ENCODE assay signal across 17 cellular contexts in the genomic region with DNA sequence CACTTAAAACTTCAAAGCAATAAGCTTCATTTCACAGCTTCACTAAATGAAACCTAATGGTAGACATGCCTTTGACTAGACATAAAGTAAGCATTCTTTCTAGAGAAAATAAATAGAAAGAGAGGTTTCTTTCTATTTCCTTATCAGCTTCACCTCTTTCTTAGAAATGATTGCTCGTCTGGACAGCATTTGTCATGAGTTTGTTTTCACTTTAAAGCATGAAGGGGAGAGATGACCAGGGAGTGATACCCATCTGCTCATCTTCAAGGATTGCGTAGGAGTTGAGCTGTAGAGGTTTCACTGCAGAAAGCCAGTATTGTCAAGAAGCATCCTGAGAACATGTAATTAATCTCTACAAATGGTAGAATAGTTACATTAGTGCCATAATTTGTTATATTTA.
DNase-seq lines count a peak whose midpoint lies in the region; ATAC-seq, FAIRE-seq and TF ChIP-seq lines count a peak whose summit lies in the region.
"Had no signal": no experiment of that assay in that cellular context is flagged by ENCODE, and none has a peak within 500 bp of the region (broad histone marks: within the 10 kb centered on the region; RNA-seq: fewer than 3 reads in every experiment).

No MANE protein-coding gene starts in this region.

- no peak overlapping the region for H2AK5ac ChIP-seq in IMR-90 (ENCODE audit: low read depth, low read length)

- H3K79me2 ChIP-seq in astrocyte (ENCODE audit: insufficient read depth, low read length) = peaks cover 58% of the 10 kb centered on the region

- ATAC-seq in IMR-90 (ENCODE audit: low read depth) (peak; percentile 33), SK-N-SH treated with all-trans-retinoic acid at 6 μM for 48 hours (no peak), HG02763 (IDR thresholded peaks at IDR 0.05; ENCODE audit: unreplicated experiment) (no peak)
- ATAC-seq: A549, GM12878 had no signal

- dilution Hi-C loops in IMR-90 (cut with HindIII; ENCODE audit: low sequenced_read_pairs, unreplicated experiment) = no loop called here

- H3K9me3 ChIP-seq in IMR-90 (ENCODE audit: control insufficient read depth, insufficient read depth, low read length) = no peaks in the 10 kb centered on the region
- no peaks in the 10 kb centered on the region for H3K9me3 ChIP-seq in astrocyte (ENCODE audit: insufficient read depth, low read depth, low read length)
- no peaks in the 10 kb centered on the region for H3K9me3 ChIP-seq in sigmoid colon
- H3K9me3 ChIP-seq: A549 had no signal

- peaks cover 62% of the 10 kb centered on the region for H3K4me1 Mint-ChIP-seq in astrocyte (ENCODE audit: low read depth, unreplicated experiment)

- TF ChIP-seq RAD21 in IMR-90 (IDR thresholded peaks at IDR 0.05; ENCODE audit: low read length) = no peak

- H3K27me3 Mint-ChIP-seq in astrocyte (ENCODE audit: low read depth, unreplicated experiment) = no peaks in the 10 kb centered on the region

- H3K9ac ChIP-seq in IMR-90 (ENCODE audit: low read depth, low read length) (no peak overlapping the region), astrocyte (ENCODE audit: low read length) (no peak overlapping the region)
- H3K9ac ChIP-seq: BLaER1 treated with 17β-estradiol and CSF1 and Interleukin-3, amounts not matched to agents 10 nM and 100 nM had no signal

- POLR2A ChIA-PET in IMR-90 (lab: Charles Lee; ENCODE audit: unreplicated experiment) = no interaction called here

- no peak overlapping the region for H3K18ac ChIP-seq in IMR-90 (ENCODE audit: low read depth, low read length)

- no peaks in the 10 kb centered on the region for H3K9me3 Mint-ChIP-seq in astrocyte (ENCODE audit: unreplicated experiment)
- H3K9me3 Mint-ChIP-seq: H9 had no signal

- BruUV-seq in IMR-90 (replicated peaks; lab: Mats Ljungman, UMichigan) = no TSS peak

- H4K8ac ChIP-seq in IMR-90 (ENCODE audit: low read depth in 2 of 2, low read length in 2 of 2) = no peak overlapping the region; a peak in 1 of 4 replicates

- TF ChIP-seq EP300 in sigmoid colon (IDR thresholded peaks at IDR 0.05) = no peak

- WGBS in IMR-90 (ENCODE audit: extremely low coverage in 2 of 2, insufficient read length in 1 of 2), 2 experiments = no CpG with 5 or more reads among the region's 2 CpGs
- WGBS in sigmoid colon, 2 donors = 81% methylated on average over 2 of the region's 2 CpGs

- no peak for TF ChIP-seq POLR2A in IMR-90 (IDR thresholded peaks at IDR 0.05; ENCODE audit: low read depth, low read length)
- no peak for TF ChIP-seq POLR2A in sigmoid colon (IDR thresholded peaks at IDR 0.05)

- DNase-seq in IMR-90 = peak; percentile 62
- no peak for DNase-seq in astrocyte (ENCODE audit: low read depth)
- peak; percentile 1 for DNase-seq in islet precursor cell
- no peak for DNase-seq in sigmoid colon
- no peak for DNase-seq in superior temporal gyrus (ENCODE audit: extremely low spot score)
- no peak for DNase-seq in activated CD4-positive, alpha-beta T cell treated with anti-CD3 and anti-CD28 coated beads, Interleukin-2, amount 50 U/mL, for 48 hours
- DNase-seq: GDM1; H9; NCI-H1417; NCI-H1930; NCI-H526 treated with DMSO at 0.1 percent for 48 hours; NK-92 treated with Interleukin-12 subunit alpha and Interleukin-12 subunit beta, amount 100 ng/mL, for 24 hours had no signal

- H2BK5ac ChIP-seq in IMR-90 (ENCODE audit: low read depth, low read length, poor library complexity, severe bottlenecking) = peak overlapping the region; percentile 81

- H4K5ac ChIP-seq in IMR-90 (ENCODE audit: low read depth, low read length) = no peak overlapping the region

- no peak overlapping the region for H4K91ac ChIP-seq in IMR-90 (ENCODE audit: insufficient read depth, low read depth, low read length)

- H3K36me3 Mint-ChIP-seq in astrocyte (ENCODE audit: low read depth, unreplicated experiment) = peaks cover 22% of the 10 kb centered on the region

- intact Hi-C loops in IMR-90 (cut with micrococcal nuclease) = no loop called here
- intact Hi-C loops in sigmoid colon (cut with DNase I) = no loop called here

- CTCF ChIA-PET in IMR-90 (lab: Yijun Ruan, JAX) = interaction anchor here (0.7 to 1.3 kb wide), 3 partner anchors 8 to 121 kb away, joined by 3 read pairs; no protein-coding TSS in a partner anchor

- no peak overlapping the region for H3K14ac ChIP-seq in IMR-90 (replicated peaks; ENCODE audit: low read depth, low read length)

- no peak overlapping the region for H3K4me3 Mint-ChIP-seq in astrocyte (ENCODE audit: unreplicated experiment)
- H3K4me3 Mint-ChIP-seq: H9 had no signal

- peaks cover 20% of the 10 kb centered on the region for H3K9me1 ChIP-seq in IMR-90 (ENCODE audit: insufficient read depth, low read length)

- TF ChIP-seq CTCF in IMR-90 (conservative IDR thresholded peaks at IDR 0.05; ENCODE audit: low read depth, low read length) (no peak), astrocyte (IDR thresholded peaks at IDR 0.05; ENCODE audit: insufficient read depth, low read depth, low read length) (no peak), sigmoid colon (IDR thresholded peaks at IDR 0.05) (no peak)

- no peak overlapping the region for H3K27ac ChIP-seq in IMR-90 (ENCODE audit: insufficient read depth, low read length)
- H3K27ac ChIP-seq in astrocyte (ENCODE audit: low read depth, low read length) = peak overlapping the region; percentile 2
- H3K27ac ChIP-seq in sigmoid colon = peak overlapping the region; percentile 85 to 100 (median 90)
- H3K27ac ChIP-seq: BLaER1 treated with 17β-estradiol and CSF1 and Interleukin-3, amounts not matched to agents 10 nM and 100 nM had no signal

- H2BK15ac ChIP-seq in IMR-90 (ENCODE audit: low read depth, low read length) = no peak overlapping the region

- H3K27me3 ChIP-seq in IMR-90 (ENCODE audit: control insufficient read depth, insufficient read depth, low read length) (no peaks in the 10 kb centered on the region), astrocyte (ENCODE audit: insufficient read depth, low read length) (no peaks in the 10 kb centered on the region), sigmoid colon (no peaks in the 10 kb centered on the region)
- H3K27me3 ChIP-seq: BLaER1 treated with 17β-estradiol and CSF1 and Interleukin-3, amounts not matched to agents 10 nM and 100 nM had no signal

- no peak overlapping the region for H2BK120ac ChIP-seq in IMR-90 (ENCODE audit: low read depth, low read length)

- in situ Hi-C loops in IMR-90 (cut with MboI; ENCODE audit: low sequenced_read_pairs) = no loop called here

- H3K79me1 ChIP-seq in IMR-90 (ENCODE audit: low read depth in 1 of 2, low read length in 2 of 2) = peaks cover 37 to 78% of the 10 kb centered on the region in 2 experiments

- H4K20me1 ChIP-seq in IMR-90 (ENCODE audit: insufficient read depth, low read length) (peaks cover 9% of the 10 kb centered on the region; the same call in 1 of the 2 replicates), astrocyte (ENCODE audit: insufficient read depth, low read length) (no peaks in the 10 kb centered on the region)
- H4K20me1 ChIP-seq: BLaER1 treated with 17β-estradiol and CSF1 and Interleukin-3, amounts not matched to agents 10 nM and 100 nM had no signal

- no peak overlapping the region for H3K23ac ChIP-seq in IMR-90 (ENCODE audit: low read depth, low read length)

- no peak overlapping the region for H3K56ac ChIP-seq in IMR-90 (ENCODE audit: extremely low read depth, insufficient read depth, low read length)

- peaks cover 14% of the 10 kb centered on the region for H3K4me1 ChIP-seq in IMR-90 (ENCODE audit: control insufficient read depth, insufficient read depth, low read length)
- peaks cover 29% of the 10 kb centered on the region for H3K4me1 ChIP-seq in astrocyte (ENCODE audit: insufficient read depth, low read length)
- H3K4me1 ChIP-seq in sigmoid colon = peaks cover 0 to 69% (median 62%) of the 10 kb centered on the region in 4 donors

- no peak overlapping the region for H3K4me2 ChIP-seq in IMR-90 (ENCODE audit: low read depth, low read length)
- no peak overlapping the region for H3K4me2 ChIP-seq in astrocyte (ENCODE audit: low read length)
- H3K4me2 ChIP-seq: A549 had no signal

- H2AK9ac ChIP-seq in IMR-90 (replicated peaks; ENCODE audit: low read depth, low read length, poor library complexity) = no peak overlapping the region

- H2BK20ac ChIP-seq in IMR-90 (ENCODE audit: low read depth, low read length) = no peak overlapping the region

- H3K4me3 ChIP-seq in IMR-90 (ENCODE audit: insufficient read depth, low read depth, low read length) (no peak overlapping the region), astrocyte (ENCODE audit: insufficient read depth, low read depth, low read length) (no peak overlapping the region), sigmoid colon (no peak overlapping the region)
- H3K4me3 ChIP-seq: A549; BLaER1 treated with 17β-estradiol and CSF1 and Interleukin-3, amounts not matched to agents 10 nM and 100 nM; GM12878 had no signal

- H3K36me3 ChIP-seq in IMR-90 (ENCODE audit: control insufficient read depth, insufficient read depth, low read length) (peaks cover 9% of the 10 kb centered on the region), astrocyte (ENCODE audit: insufficient read depth, low read length) (peaks cover 20% of the 10 kb centered on the region), sigmoid colon (peaks cover 0 to 6% (median 0%) of the 10 kb centered on the region in 4 donors)
- H3K36me3 ChIP-seq: BLaER1 treated with 17β-estradiol and CSF1 and Interleukin-3, amounts not matched to agents 10 nM and 100 nM had no signal

- H3K27ac Mint-ChIP-seq in astrocyte (ENCODE audit: unreplicated experiment) = peak overlapping the region; percentile 79
- H3K27ac Mint-ChIP-seq: H9 had no signal

- no peak overlapping the region for H3K4ac ChIP-seq in IMR-90 (ENCODE audit: low read depth, low read length)

- peak; percentile 9 for FAIRE-seq in astrocyte (lab: Jason Lieb, UNC)
- FAIRE-seq: A549, GM12878 had no signal

- H2AFZ ChIP-seq in IMR-90 (replicated peaks; ENCODE audit: low read length, poor library complexity) = no peak overlapping the region
- H2AFZ ChIP-seq in astrocyte (ENCODE audit: low read depth, low read length) = no peak overlapping the region

TF ChIP-seq in IMR-90, 13 proteins besides CTCF, POLR2A, EP300 and RAD21 (continues in another document):
- TF ChIP-seq FOS (IDR thresholded peaks at IDR 0.05; ENCODE audit: low read depth, low read length) (0 out of 2 replicates have a peak, but pooled peaks have one; percentile 24), NFE2L2 (IDR thresholded peaks at IDR 0.05; ENCODE audit: low read depth, low read length) (no peak)

TF ChIP-seq in SK-N-SH treated with all-trans-retinoic acid at 6 μM for 48 hours, 23 proteins besides CTCF, POLR2A, EP300 and RAD21 (continues in another document):
- TF ChIP-seq, protein P1, sequence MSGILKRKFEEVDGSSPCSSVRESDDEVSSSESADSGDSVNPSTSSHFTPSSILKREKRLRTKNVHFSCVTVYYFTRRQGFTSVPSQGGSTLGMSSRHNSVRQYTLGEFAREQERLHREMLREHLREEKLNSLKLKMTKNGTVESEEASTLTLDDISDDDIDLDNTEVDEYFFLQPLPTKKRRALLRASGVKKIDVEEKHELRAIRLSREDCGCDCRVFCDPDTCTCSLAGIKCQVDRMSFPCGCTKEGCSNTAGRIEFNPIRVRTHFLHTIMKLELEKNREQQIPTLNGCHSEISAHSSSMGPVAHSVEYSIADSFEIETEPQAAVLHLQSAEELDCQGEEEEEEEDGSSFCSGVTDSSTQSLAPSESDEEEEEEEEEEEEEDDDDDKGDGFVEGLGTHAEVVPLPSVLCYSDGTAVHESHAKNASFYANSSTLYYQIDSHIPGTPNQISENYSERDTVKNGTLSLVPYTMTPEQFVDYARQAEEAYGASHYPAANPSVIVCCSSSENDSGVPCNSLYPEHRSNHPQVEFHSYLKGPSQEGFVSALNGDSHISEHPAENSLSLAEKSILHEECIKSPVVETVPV (CRISPR knock-in tag; IDR thresholded peaks at IDR 0.05) = no peak

Comparison
In these comparisons a context has a peak if more than half of its experiments do, and no peak if none do; other contexts are left out.
1. DNase-seq: peak in IMR-90 (single experiment) and islet precursor cell (single experiment); none in astrocyte (single experiment), sigmoid colon (single experiment), superior temporal gyrus (single experiment) and activated CD4-positive, alpha-beta T cell treated with anti-CD3 and anti-CD28 coated beads, Interleukin-2, amount 50 U/mL, for 48 hours (0 of 2).